In genomic region chr2:62465039-62465740, GRCh38 we compare ENCODE assay signal across 22 cellular contexts. TPM values are rescaled to one million over a fixed set of nuclear protein-coding genes. Genes with fewer than 3 reads are reported as not detected.
DNase-seq lines count a peak whose midpoint lies in the region; ATAC-seq, FAIRE-seq and TF ChIP-seq lines count a peak whose summit lies in the region.
"Had no signal": no experiment of that assay in that cellular context is flagged by ENCODE, and none has a peak within 500 bp of the region (broad histone marks: within the 10 kb centered on the region; RNA-seq: fewer than 3 reads in every experiment).

No MANE protein-coding gene starts in this region.

- H3K9me3 Mint-ChIP-seq in MCF 10A (ENCODE audit: unreplicated experiment) (no peaks in the 10 kb centered on the region), nephron (no peaks in the 10 kb centered on the region)
- H3K9me3 Mint-ChIP-seq in natural killer cell treated with Interleukin-12 subunit alpha and Interleukin-12 subunit beta and Interleukin-15 and Interleukin-18, amount 100 ng/mL, for 72 hours = no peaks in the 10 kb centered on the region
- H3K9me3 Mint-ChIP-seq: CD4-positive, alpha-beta memory T cell had no signal

- H3K36me3 ChIP-seq in breast epithelium (no peaks in the 10 kb centered on the region), H1 (ENCODE audit: control insufficient read depth in 2 of 4, insufficient read depth in 4 of 4, low read length in 3 of 4) (no peaks in the 10 kb centered on the region), mesendoderm (ENCODE audit: control insufficient read depth, insufficient read depth, low read length) (no peaks in the 10 kb centered on the region)
- H3K36me3 ChIP-seq: BLaER1 treated with 17β-estradiol and CSF1 and Interleukin-3, amounts not matched to agents 10 nM and 100 nM had no signal

- H3K23ac ChIP-seq in H1 (ENCODE audit: insufficient read length) (no peak overlapping the region), mesendoderm (ENCODE audit: low read length) (no peak overlapping the region)

- H3K23me2 ChIP-seq in H1 (ENCODE audit: low read depth, low read length) = 0 out of 2 replicates have a peak, but pooled peaks cover 3% of the 10 kb centered on the region

- H2BK120ac ChIP-seq in H1 (replicated peaks; ENCODE audit: low read depth, low read length) (peak overlapping the region; percentile 45), mesendoderm (ENCODE audit: low read depth, low read length) (no peak overlapping the region)

- no peak overlapping the region for H3K9ac ChIP-seq in H1 (replicated peaks in 1 of 4; ENCODE audit: extremely low read depth in 1 of 4, low read depth in 3 of 4, low read length in 3 of 4)
- no peak overlapping the region for H3K9ac ChIP-seq in mesendoderm (ENCODE audit: low read length)
- H3K9ac ChIP-seq: BLaER1 treated with 17β-estradiol and CSF1 and Interleukin-3, amounts not matched to agents 10 nM and 100 nM had no signal

- H3K4ac ChIP-seq in H1 (replicated peaks; ENCODE audit: insufficient read length, low read depth, low read length) (no peak overlapping the region), mesendoderm (ENCODE audit: low read depth, low read length) (no peak overlapping the region)

- H3K4me3 ChIP-seq in breast epithelium (no peak overlapping the region), H1 (ENCODE audit: extremely low read depth in 1 of 4, insufficient read depth in 2 of 4, low read depth in 3 of 4, low read length in 4 of 4) (no peak overlapping the region), mesendoderm (ENCODE audit: low read length) (no peak overlapping the region)
- H3K4me3 ChIP-seq: BLaER1 treated with 17β-estradiol and CSF1 and Interleukin-3, amounts not matched to agents 10 nM and 100 nM; GM12878 had no signal

- H3K4me1 Mint-ChIP-seq in MCF 10A (ENCODE audit: insufficient read depth, unreplicated experiment) (peaks cover 8% of the 10 kb centered on the region), nephron (peaks cover 52% of the 10 kb centered on the region)
- no peaks in the 10 kb centered on the region for H3K4me1 Mint-ChIP-seq in natural killer cell treated with Interleukin-12 subunit alpha and Interleukin-12 subunit beta and Interleukin-15 and Interleukin-18, amount 100 ng/mL, for 72 hours (ENCODE audit: low read depth in 2 of 2)
- H3K4me1 Mint-ChIP-seq: CD4-positive, alpha-beta memory T cell had no signal

- H3K79me1 ChIP-seq in H1 (ENCODE audit: low read depth, low read length) = peaks cover 2% of the 10 kb centered on the region
- H3K79me1 ChIP-seq in mesendoderm (ENCODE audit: low read length) = no peaks in the 10 kb centered on the region

- H3K4me1 ChIP-seq in breast epithelium = no peaks in the 10 kb centered on the region
- peaks cover 9 to 24% (median 17%) of the 10 kb centered on the region in 4 experiments for H3K4me1 ChIP-seq in H1 (replicated peaks in 1 of 4; ENCODE audit: control insufficient read depth in 3 of 4, insufficient read depth in 4 of 4, low read length in 3 of 4)
- peaks cover 1% of the 10 kb centered on the region for H3K4me1 ChIP-seq in mesendoderm (ENCODE audit: control insufficient read depth, low read depth, low read length)
- H3K4me1 ChIP-seq: BLaER1 treated with 17β-estradiol and CSF1 and Interleukin-3, amounts not matched to agents 10 nM and 100 nM had no signal

- 0 out of 2 replicates have a peak overlapping the region, but pooled peaks have one; percentile 69 for H2BK12ac ChIP-seq in H1 (ENCODE audit: low read depth, low read length)

- WGBS in H1 (ENCODE audit: extremely low coverage in 1 of 2, insufficient coverage in 1 of 2, insufficient read length in 1 of 2, insufficient replicate concordance in 2 of 2, low coverage in 1 of 2, low lambda C conversion rate in 2 of 2, missing lambda C conversion rate in 1 of 2), 2 experiments = 93% methylated on average over 4 of the region's 4 CpGs; no CpG with 5 or more reads in 1 of the 2 experiments
- WGBS in mesendoderm (ENCODE audit: extremely low coverage, insufficient coverage, low lambda C conversion rate) = no CpG with 5 or more reads among the region's 4 CpGs

- H2AK5ac ChIP-seq in H1 (ENCODE audit: low read depth, low read length) = no peak overlapping the region
- no peak overlapping the region for H2AK5ac ChIP-seq in mesendoderm (ENCODE audit: low read length)

- H3K27me3 Mint-ChIP-seq in MCF 10A (ENCODE audit: insufficient read depth, unreplicated experiment) (no peaks in the 10 kb centered on the region), nephron (ENCODE audit: low read depth) (peaks cover 7% of the 10 kb centered on the region)
- no peaks in the 10 kb centered on the region for H3K27me3 Mint-ChIP-seq in natural killer cell treated with Interleukin-12 subunit alpha and Interleukin-12 subunit beta and Interleukin-15 and Interleukin-18, amount 100 ng/mL, for 72 hours
- H3K27me3 Mint-ChIP-seq: CD4-positive, alpha-beta memory T cell had no signal

- no peak for TF ChIP-seq POLR2A in breast epithelium (IDR thresholded peaks at IDR 0.05)
- no peak for TF ChIP-seq POLR2A in H1 (IDR thresholded peaks at IDR 0.05; ENCODE audit: control extremely low read depth in 1 of 2, low read depth in 2 of 2, low read length in 2 of 2)

- no peak for ATAC-seq in natural killer cell treated with Interleukin-12 subunit alpha and Interleukin-12 subunit beta and Interleukin-15 and Interleukin-18, amount 100 ng/mL, for 72 hours
- ATAC-seq: GM12878 had no signal

- H3K27me3 ChIP-seq in breast epithelium (no peaks in the 10 kb centered on the region), H1 (replicated peaks in 1 of 4; ENCODE audit: control insufficient read depth in 3 of 4, extremely low read depth in 1 of 4, insufficient read depth in 3 of 4, low read length in 3 of 4) (no peaks in the 10 kb centered on the region), mesendoderm (ENCODE audit: insufficient read depth, low read length, poor library complexity) (no peaks in the 10 kb centered on the region)
- H3K27me3 ChIP-seq: BLaER1 treated with 17β-estradiol and CSF1 and Interleukin-3, amounts not matched to agents 10 nM and 100 nM had no signal

- H3K18ac ChIP-seq in H1 (ENCODE audit: extremely low read depth, low read length) (no peak overlapping the region; the same call in 1 of the 2 replicates), mesendoderm (ENCODE audit: low read length) (no peak overlapping the region)

- no peak overlapping the region for H3K14ac ChIP-seq in H1 (ENCODE audit: insufficient read length)

- no peak overlapping the region for H3K27ac ChIP-seq in breast epithelium
- H3K27ac ChIP-seq in H1 (ENCODE audit: low read depth, low read length) = peak overlapping the region; percentile 50; the same call in 1 of the 2 replicates
- H3K27ac ChIP-seq in mesendoderm (ENCODE audit: low read depth, low read length) = no peak overlapping the region
- H3K27ac ChIP-seq: 22Rv1; BLaER1 treated with 17β-estradiol and CSF1 and Interleukin-3, amounts not matched to agents 10 nM and 100 nM had no signal

- H2BK20ac ChIP-seq in H1 (ENCODE audit: low read length) = peak overlapping the region; percentile 87

- BruUV-seq in MCF 10A (replicated peaks; lab: Mats Ljungman, UMichigan) = no TSS peak

- H3K4me2 ChIP-seq in H1 (ENCODE audit: insufficient read depth in 1 of 2, low read depth in 2 of 2, low read length in 2 of 2) (0 out of 4 replicates have a peak overlapping the region, but pooled peaks of 1 of the 2 experiments have one; percentile 42), mesendoderm (ENCODE audit: low read length) (no peak overlapping the region)
- H3K4me2 ChIP-seq: BLaER1 treated with 17β-estradiol and CSF1 and Interleukin-3, amounts not matched to agents 10 nM and 100 nM had no signal

- no peaks in the 10 kb centered on the region for H4K20me1 ChIP-seq in H1 (replicated peaks in 1 of 2; ENCODE audit: control insufficient read depth in 1 of 2, insufficient read depth in 2 of 2, low read length in 2 of 2)
- H4K20me1 ChIP-seq: BLaER1 treated with 17β-estradiol and CSF1 and Interleukin-3, amounts not matched to agents 10 nM and 100 nM had no signal

- DNase-seq in MCF 10A (ENCODE audit: unreplicated experiment) (no peak), breast epithelium (ENCODE audit: low spot score in 2 of 2) (no peak), H1 (ENCODE audit: low read depth in 1 of 2, low spot score in 2 of 2) (no peak), SIG-M5 (lab: John Stamatoyannopoulos, UW) (no peak), mesendoderm (no peak)
- no peak for DNase-seq in activated CD8-positive, alpha-beta memory T cell treated with anti-CD3 and anti-CD28 coated beads for 24 hours
- DNase-seq in natural killer cell treated with Interleukin-12 subunit alpha and Interleukin-12 subunit beta and Interleukin-15 and Interleukin-18, amount 100 ng/mL, for 72 hours (ENCODE audit: low spot score) = no peak
- DNase-seq: Caco-2; CD4-positive, alpha-beta memory T cell; DMS 273 treated with DMSO at 0.1 percent for 48 hours; DND-41; GOT3; NCI-H1417; NCI-H1694 treated with DMSO at 0.1 percent for 48 hours; NCI-H2081 treated with DMSO at 0.1 percent for 48 hours; NCI-H2171 treated with DMSO at 0.1 percent for 48 hours; NCI-H526 treated with DMSO at 0.1 percent for 48 hours; Right ventricle myocardium superior had no signal

- no peak for TF ChIP-seq CTCF in MCF 10A (IDR thresholded peaks at IDR 0.05; ENCODE audit: unreplicated experiment)
- no peak for TF ChIP-seq CTCF in breast epithelium (IDR thresholded peaks at IDR 0.05)
- TF ChIP-seq CTCF in H1 (IDR thresholded peaks at IDR 0.05; ENCODE audit: control extremely low read depth in 1 of 3, insufficient read depth in 1 of 3, low read depth in 1 of 3, low read length in 3 of 3) = no peak
- TF ChIP-seq CTCF in nephron (IDR thresholded peaks at IDR 0.05; ENCODE audit: unreplicated experiment in 3 of 3) = no peak

- H3K27ac Mint-ChIP-seq in MCF 10A (ENCODE audit: low read depth, unreplicated experiment) = peak overlapping the region; percentile 17
- H3K27ac Mint-ChIP-seq in nephron = peak overlapping the region; percentile 83 to 91 (median 90)
- no peak overlapping the region for H3K27ac Mint-ChIP-seq in natural killer cell treated with Interleukin-12 subunit alpha and Interleukin-12 subunit beta and Interleukin-15 and Interleukin-18, amount 100 ng/mL, for 72 hours
- H3K27ac Mint-ChIP-seq: CD4-positive, alpha-beta memory T cell had no signal

- no peak overlapping the region for H3K4me3 Mint-ChIP-seq in MCF 10A (ENCODE audit: unreplicated experiment)
- no peak overlapping the region for H3K4me3 Mint-ChIP-seq in nephron
- H3K4me3 Mint-ChIP-seq in natural killer cell treated with Interleukin-12 subunit alpha and Interleukin-12 subunit beta and Interleukin-15 and Interleukin-18, amount 100 ng/mL, for 72 hours = no peak overlapping the region
- H3K4me3 Mint-ChIP-seq: CD4-positive, alpha-beta memory T cell had no signal

- H2BK5ac ChIP-seq in H1 (ENCODE audit: low read depth, low read length) = peak overlapping the region; percentile 93
- H2BK5ac ChIP-seq in mesendoderm (ENCODE audit: low read length) = no peak overlapping the region

- intact Hi-C loops in MCF 10A (cut with micrococcal nuclease) = no loop called here
- intact Hi-C loops in breast epithelium (cut with DNase I; ENCODE audit: low total_unique reads) = no loop called here

- TF ChIP-seq RAD21 in H1 (IDR thresholded peaks at IDR 0.05 in 1 of 2, conservative IDR thresholded peaks at IDR 0.05 in 1 of 2; ENCODE audit: low read depth in 2 of 2, low read length in 2 of 2) = no peak

- no peak overlapping the region for H3K56ac ChIP-seq in H1 (replicated peaks; ENCODE audit: insufficient read length, low read depth, low read length)
- no peak overlapping the region for H3K56ac ChIP-seq in mesendoderm (ENCODE audit: low read length)

- H3K79me2 ChIP-seq in H1 (ENCODE audit: control insufficient read depth in 1 of 2, insufficient read depth in 2 of 2, low read length in 2 of 2) (peaks cover 0 to 3% of the 10 kb centered on the region in 2 experiments; a peak in 1 of 4 replicates), mesendoderm (ENCODE audit: control insufficient read depth, insufficient read depth, low read length) (no peaks in the 10 kb centered on the region)

- H3K9me3 ChIP-seq in breast epithelium (no peaks in the 10 kb centered on the region), H1 (ENCODE audit: insufficient read depth in 2 of 2, low read depth in 1 of 2, low read length in 1 of 2) (no peaks in the 10 kb centered on the region)
- H3K9me3 ChIP-seq: BLaER1 treated with 17β-estradiol and CSF1 and Interleukin-3, amounts not matched to agents 10 nM and 100 nM; Caco-2 had no signal

- H4K8ac ChIP-seq in H1 (ENCODE audit: extremely low read depth, insufficient read depth, low read length) = no peak overlapping the region
- no peak overlapping the region for H4K8ac ChIP-seq in mesendoderm (ENCODE audit: low read depth, low read length)

- no peak overlapping the region for H4K91ac ChIP-seq in H1 (replicated peaks; ENCODE audit: insufficient read length, low read length)

- H3K36me3 Mint-ChIP-seq in MCF 10A (ENCODE audit: insufficient read depth, unreplicated experiment) (peaks cover 4% of the 10 kb centered on the region), nephron (ENCODE audit: low read depth) (no peaks in the 10 kb centered on the region)
- no peaks in the 10 kb centered on the region for H3K36me3 Mint-ChIP-seq in natural killer cell treated with Interleukin-12 subunit alpha and Interleukin-12 subunit beta and Interleukin-15 and Interleukin-18, amount 100 ng/mL, for 72 hours
- H3K36me3 Mint-ChIP-seq: CD4-positive, alpha-beta memory T cell had no signal

- H2BK15ac ChIP-seq in H1 (ENCODE audit: low read length) = no peak overlapping the region
- H2BK15ac ChIP-seq in mesendoderm (replicated peaks; ENCODE audit: low read depth) = no peak overlapping the region

- POLR2A ChIA-PET in MCF 10A (lab: Yijun Ruan, JAX) (interaction anchor here (0.6 to 0.7 kb wide), 3 partner anchors 89 to 279 kb away, joined by 3 read pairs; no protein-coding TSS in a partner anchor), H1 (lab: Charles Lee; ENCODE audit: partially characterized antibody) (interaction anchor here (1.1 to 2.3 kb wide), 4 partner anchors 11 to 239 kb away, joined by 3 to 7 read pairs (median 5); partner anchors contain the start of gene TMEM17)

- no peak overlapping the region for H2AFZ ChIP-seq in H1 (ENCODE audit: low read length)

- H4K5ac ChIP-seq in H1 (ENCODE audit: insufficient read length, low read depth, low read length) = no peak overlapping the region
- no peak overlapping the region for H4K5ac ChIP-seq in mesendoderm (ENCODE audit: low read length)

- TF ChIP-seq EP300 in H1 (IDR thresholded peaks at IDR 0.05; ENCODE audit: borderline replicate concordance in 1 of 2, low read depth in 2 of 2, low read length in 2 of 2) = no peak

- FAIRE-seq in H1 (lab: Jason Lieb, UNC) = no peak
- FAIRE-seq: GM12878 had no signal

- CTCF ChIA-PET in MCF 10A (lab: Yijun Ruan, JAX) = interaction anchor here (0.5 kb wide), 1 partner anchor 275 kb away, joined by 3 read pairs; no protein-coding TSS in a partner anchor
- CTCF ChIA-PET in H1 (lab: Charles Lee; ENCODE audit: partially characterized antibody) = interaction anchor here (1.1 to 3.9 kb wide), 5 partner anchors 8 to 312 kb away, joined by 3 to 21 read pairs (median 4); no protein-coding TSS in a partner anchor

RNA-seq across cellular contexts. Expression of gene TMEM17, which starts 40.8 kb away (rescaled TPM):
- total RNA-seq in MCF 10A (2022) (2.6 and 3.1 TPM in 2 replicates), breast epithelium (1 to 10 TPM in 2 of 3 donors, under 1 TPM in 1; 0.33 to 3.4 (median 2.3) TPM)
- 0.69 and 0.99 TPM in 2 replicates for total RNA-seq in H1 (2021; fragmentation: NEBNext Ultra II Directional; extraction: Animal tissue kit (Norgen Biotek cat#: 25700))
- polyA plus RNA-seq in H1 (2011; rRNA removed) = 0.89 and 1.2 TPM in 2 replicates
- 1.7 TPM for polyA plus RNA-seq in H1 (2011; cell fraction: cytosol; rRNA removed)
- polyA plus RNA-seq in H1 (2011; cell fraction: nucleus; rRNA removed) = 0.67 TPM
- 0.69 to 0.93 TPM (median 0.75 TPM) in 4 replicates for polyA plus RNA-seq in H1 (2012, experiment 1 of 2)
- 0.20 TPM for polyA plus RNA-seq in H1 (2012, experiment 2 of 2)
- polyA plus RNA-seq in H1 (2013, experiment 1 of 2) = 1.1 TPM
- polyA plus RNA-seq in H1 (2013, experiment 2 of 2) = 1.2 TPM
- 0.76 and 1.3 TPM in 2 replicates for polyA minus RNA-seq in H1 (2011; rRNA and poly(A)+ RNA removed)
- polyA minus RNA-seq in H1 (2011; cell fraction: cytosol; rRNA and poly(A)+ RNA removed) = not detected
- polyA minus RNA-seq in H1 (2011; cell fraction: nucleus; rRNA and poly(A)+ RNA removed) = 3.1 TPM
- under 1 TPM; 0.14 to 0.28 TPM for total RNA-seq in natural killer cell treated with Interleukin-12 subunit alpha and Interleukin-12 subunit beta and Interleukin-15 and Interleukin-18, amount 100 ng/mL, for 72 hours
- polyA plus RNA-seq in mesendoderm (2013, experiment 1 of 2) = 1.1 TPM
- 0.99 TPM for polyA plus RNA-seq in mesendoderm (2013, experiment 2 of 2)
- total RNA-seq: CD4-positive, alpha-beta memory T cell had no signal
- polyA plus RNA-seq: CD4-positive, alpha-beta memory T cell had no signal

Comparison
In these comparisons a context has a peak if more than half of its experiments do, and no peak if none do; other contexts are left out.
1. H3K27ac Mint-ChIP-seq: peak in MCF 10A (single experiment) and nephron (3 of 3); none in natural killer cell treated with Interleukin-12 subunit alpha and Interleukin-12 subunit beta and Interleukin-15 and Interleukin-18, amount 100 ng/mL, for 72 hours (0 of 2).